Comparison of ENCODE assay signal across 16 cellular contexts in the genomic region with DNA sequence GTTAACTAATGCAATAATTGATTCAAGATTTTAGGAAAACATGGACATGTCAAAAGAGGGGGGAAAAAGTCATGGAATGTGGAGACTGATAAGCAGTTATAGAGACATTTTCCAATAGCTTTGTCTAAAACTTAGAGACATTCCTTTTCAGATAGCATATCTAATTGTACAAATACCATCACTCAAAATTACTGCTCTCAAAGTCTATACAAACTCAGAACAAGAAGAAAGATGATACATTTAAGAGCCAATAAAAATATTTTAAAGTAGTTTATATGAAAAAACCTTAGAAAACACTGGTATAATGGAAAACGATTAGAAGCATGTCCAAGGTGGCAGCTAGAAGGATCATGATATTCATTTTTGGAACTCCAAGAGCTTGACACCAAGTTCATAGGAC.
DNase-seq lines count a peak whose midpoint lies in the region; ATAC-seq and TF ChIP-seq lines count a peak whose summit lies in the region.
"Had no signal": no experiment of that assay in that cellular context is flagged by ENCODE, and none has a peak within 500 bp of the region (broad histone marks: within the 10 kb centered on the region; RNA-seq: fewer than 3 reads in every experiment).

No MANE protein-coding gene starts in this region.

- POLR2A ChIA-PET in Caco-2 (lab: Charles Lee) = no interaction called here

- dilution Hi-C loops in mammary epithelial cell (cut with HindIII; ENCODE audit: low sequenced_read_pairs) = no loop called here

- peak; percentile 16 for TF ChIP-seq POLR2A in GM18505 (IDR thresholded peaks at IDR 0.05; ENCODE audit: borderline replicate concordance, extremely low read depth, insufficient read depth, insufficient read length)

- ATAC-seq in GM18505 (IDR thresholded peaks at IDR 0.05; ENCODE audit: unreplicated experiment) = no peak
- ATAC-seq: GM23338, HCT116 had no signal

- CTCF ChIA-PET in Caco-2 (lab: Charles Lee) = no interaction called here
- CTCF ChIA-PET in mammary epithelial cell (lab: Charles Lee; ENCODE audit: low non-redundant PET) = no interaction called here

- WGBS in mammary epithelial cell (ENCODE audit: low coverage, missing lambda C conversion rate) = 89% methylated on average over 1 of the region's 1 CpG

- H2AFZ ChIP-seq in mammary epithelial cell (ENCODE audit: low read depth, low read length) = no peak overlapping the region
- H2AFZ ChIP-seq: GM23338 had no signal

- TF ChIP-seq CTCF in Caco-2 (IDR thresholded peaks at IDR 0.05; ENCODE audit: insufficient read depth in 1 of 2, low read depth in 1 of 2, low read length in 1 of 2, severe bottlenecking in 1 of 2, unreplicated experiment in 1 of 2) (no peak), mammary epithelial cell (conservative IDR thresholded peaks at IDR 0.05 in 1 of 2, IDR thresholded peaks at IDR 0.05 in 1 of 2; ENCODE audit: extremely low read depth in 1 of 2, insufficient read depth in 1 of 2, low read depth in 1 of 2, low read length in 2 of 2) (no peak), mesothelial cell of epicardium (IDR thresholded peaks at IDR 0.05; ENCODE audit: unreplicated experiment) (no peak)

- H3K4me3 Mint-ChIP-seq in Caco-2 (ENCODE audit: unreplicated experiment) (no peak overlapping the region), mesothelial cell of epicardium (no peak overlapping the region)
- H3K4me3 Mint-ChIP-seq: CD4-positive, CD25-positive, alpha-beta regulatory T cell; CD8-positive, alpha-beta memory T cell; GM23338; IgD-negative memory B cell had no signal

- H3K27ac Mint-ChIP-seq in Caco-2 (ENCODE audit: unreplicated experiment) (no peak overlapping the region), mesothelial cell of epicardium (peak overlapping the region; percentile 47)
- H3K27ac Mint-ChIP-seq: CD4-positive, CD25-positive, alpha-beta regulatory T cell; CD8-positive, alpha-beta memory T cell; GM23338; IgD-negative memory B cell had no signal

- DNase-seq in Caco-2 (no peak), mammary epithelial cell (no peak), mesothelial cell of epicardium (ENCODE audit: low spot score in 2 of 2, unreplicated experiment in 2 of 2) (no peak), NOMO-1 (lab: John Stamatoyannopoulos, UW; ENCODE audit: unreplicated experiment in 2 of 2) (no peak)
- no peak for DNase-seq in activated CD4-positive, CD25-positive, alpha-beta regulatory T cell treated with anti-CD3 and anti-CD28 coated beads, Interleukin-2, amount 50 U/mL, for 72 hours
- DNase-seq: ACHN; BE2C; C1 segment of cervical spinal cord; CD4-positive, CD25-positive, alpha-beta regulatory T cell; CD8-positive, alpha-beta memory T cell; COR-L47; H7 had no signal

- BruUV-seq in Caco-2 (replicated peaks; lab: Mats Ljungman, UMichigan) (TSS peak; percentile 75), mammary epithelial cell (replicated peaks; lab: Mats Ljungman, UMichigan) (TSS peak; percentile 95)

- no peaks in the 10 kb centered on the region for H3K27me3 ChIP-seq in Caco-2 (replicated peaks; ENCODE audit: control insufficient read depth, insufficient read depth, low read length)
- no peaks in the 10 kb centered on the region for H3K27me3 ChIP-seq in mammary epithelial cell (ENCODE audit: insufficient read depth, low read length)
- H3K27me3 ChIP-seq: BE2C had no signal

- H3K9me3 Mint-ChIP-seq in Caco-2 (ENCODE audit: unreplicated experiment) (no peaks in the 10 kb centered on the region), mesothelial cell of epicardium (peaks cover 5% of the 10 kb centered on the region)
- H3K9me3 Mint-ChIP-seq: CD4-positive, CD25-positive, alpha-beta regulatory T cell; GM23338; IgD-negative memory B cell had no signal

- H3K27ac ChIP-seq in mammary epithelial cell (ENCODE audit: insufficient read depth, low read depth, low read length) = no peak overlapping the region

- H3K9me3 ChIP-seq in Caco-2 = no peaks in the 10 kb centered on the region
- H3K9me3 ChIP-seq in mammary epithelial cell (replicated peaks; ENCODE audit: insufficient read depth, low read length) = no peaks in the 10 kb centered on the region
- H3K9me3 ChIP-seq: BE2C had no signal

- no peak overlapping the region for H3K9ac ChIP-seq in mammary epithelial cell (ENCODE audit: insufficient read depth, low read length)

- peaks cover 4% of the 10 kb centered on the region for H3K79me2 ChIP-seq in mammary epithelial cell (ENCODE audit: insufficient read depth, low read length)

- in situ Hi-C loops in mammary epithelial cell (cut with MboI; ENCODE audit: low sequenced_read_pairs in 2 of 2) = no loop called here

- H3K4me3 ChIP-seq in Caco-2 (ENCODE audit: low read depth, low read length) = no peak overlapping the region
- H3K4me3 ChIP-seq in mammary epithelial cell (replicated peaks in 1 of 3; ENCODE audit: insufficient read depth in 1 of 3, low read depth in 2 of 3, low read length in 3 of 3) = no peak overlapping the region
- H3K4me3 ChIP-seq: GM23338 had no signal

- H3K4me1 ChIP-seq in Caco-2 = peaks cover 15% of the 10 kb centered on the region; the same call in 1 of the 2 replicates
- H3K4me1 ChIP-seq in mammary epithelial cell (ENCODE audit: insufficient read depth, low read length) = no peaks in the 10 kb centered on the region

- H3K4me1 Mint-ChIP-seq in Caco-2 (ENCODE audit: low read depth, unreplicated experiment) = peaks cover 18% of the 10 kb centered on the region
- peaks cover 27% of the 10 kb centered on the region for H3K4me1 Mint-ChIP-seq in mesothelial cell of epicardium
- H3K4me1 Mint-ChIP-seq: CD8-positive, alpha-beta memory T cell had no signal

- H3K36me3 Mint-ChIP-seq in Caco-2 (ENCODE audit: insufficient read depth, unreplicated experiment) (no peaks in the 10 kb centered on the region), mesothelial cell of epicardium (no peaks in the 10 kb centered on the region)
- H3K36me3 Mint-ChIP-seq: CD4-positive, CD25-positive, alpha-beta regulatory T cell; CD8-positive, alpha-beta memory T cell; IgD-negative memory B cell had no signal

- intact Hi-C loops in Caco-2 (cut with micrococcal nuclease; ENCODE audit: unreplicated experiment) (loop anchor here (5.0 kb wide), 1 partner anchor 148 kb away; a partner anchor contains a TSS), mammary epithelial cell (cut with micrococcal nuclease) (no loop called here)

- no peaks in the 10 kb centered on the region for H4K20me1 ChIP-seq in mammary epithelial cell (ENCODE audit: insufficient read depth, low read length)

- H3K36me3 ChIP-seq in Caco-2 (ENCODE audit: control insufficient read depth, insufficient read depth, low read length) = no peaks in the 10 kb centered on the region
- no peaks in the 10 kb centered on the region for H3K36me3 ChIP-seq in mammary epithelial cell (ENCODE audit: insufficient read depth, low read length)
- H3K36me3 ChIP-seq: BE2C had no signal

- H3K27me3 Mint-ChIP-seq in Caco-2 (ENCODE audit: insufficient read depth, unreplicated experiment) (no peaks in the 10 kb centered on the region), mesothelial cell of epicardium (ENCODE audit: low read depth) (no peaks in the 10 kb centered on the region)

- no peak overlapping the region for H3K4me2 ChIP-seq in mammary epithelial cell (ENCODE audit: insufficient read depth, low read depth, low read length)
- H3K4me2 ChIP-seq: GM23338 had no signal
